In genomic region chr17:7306911-7307685, GRCh38 we compare ENCODE assay signal across 8 cellular contexts. TPM values are rescaled to one million over a fixed set of nuclear protein-coding genes. Genes with fewer than 3 reads are reported as not detected.
DNase-seq lines count a peak whose midpoint lies in the region; ATAC-seq, FAIRE-seq and TF ChIP-seq lines count a peak whose summit lies in the region.

TSS of gene EIF5A (plus strand) at chr17:7307628. CDS start at chr17:7309636, 2,008 bp downstream.

- TF ChIP-seq CTCF in GM12864 (IDR thresholded peaks at IDR 0.05; ENCODE audit: low read depth, low read length, missing control alignments): no peak
- TF ChIP-seq CTCF in pancreas (IDR thresholded peaks at IDR 0.05): no peak
- peak in 1 of 2 experiments; percentile 3 for TF ChIP-seq CTCF in tibial artery (IDR thresholded peaks at IDR 0.05)

- H3K36me3 ChIP-seq in pancreas (peaks cover 8 to 26% (median 13%) of the 10 kb centered on the region in 3 donors), tibial artery (peaks cover 23 to 30% (median 25%) of the 10 kb centered on the region in 3 donors)

- intact Hi-C loops in Right ventricle myocardium inferior (cut with DNase I) (loop anchor here (5.0 kb wide), 1 partner anchor 65 kb away; the partner anchor contains the start of gene GABARAP), pancreas (cut with DNase I) (no loop called here), tibial artery (cut with DNase I; ENCODE audit: low total_unique reads) (no loop called here)

- peaks cover 50% of the 10 kb centered on the region for H3K4me1 Mint-ChIP-seq in activated naive CD8-positive, alpha-beta T cell treated with anti-CD3 and anti-CD28 coated beads, Interleukin-2, amount 50 U/mL, for 24 hours

- H3K4me3 ChIP-seq in GM12864 (ENCODE audit: low read depth, low read length) (peak within 1 kb of the TSS; percentile 65), pancreas (peak within 1 kb of the TSS; percentile 79 to 96 (median 88)), tibial artery (peak within 1 kb of the TSS; percentile 91 to 98)

- DNase-seq in GM12864 (ENCODE audit: low read depth) (peak; percentile 99), NCI-H1417 treated with DMSO at 0.1 percent for 48 hours (lab: John Stamatoyannopoulos, UW) (peak; percentile 92), SW480 (ENCODE audit: low spot score) (peak; percentile 99), Right ventricle myocardium inferior (ENCODE audit: missing footprints) (peak; percentile 100), pancreas (peak; percentile 100), tibial artery (peak; percentile 99 to 100)
- DNase-seq in activated naive CD8-positive, alpha-beta T cell treated with anti-CD3 and anti-CD28 coated beads, Interleukin-2, amount 50 U/mL, for 24 hours: peak; percentile 100

- H3K27ac ChIP-seq in pancreas (peak within 1 kb of the TSS; percentile 95 to 97 (median 96)), tibial artery (peak within 1 kb of the TSS; percentile 95 to 99)

- H3K36me3 Mint-ChIP-seq in activated naive CD8-positive, alpha-beta T cell treated with anti-CD3 and anti-CD28 coated beads, Interleukin-2, amount 50 U/mL, for 24 hours (ENCODE audit: low read depth): peaks cover 41% of the 10 kb centered on the region

- no peaks in the 10 kb centered on the region for H3K9me3 Mint-ChIP-seq in activated naive CD8-positive, alpha-beta T cell treated with anti-CD3 and anti-CD28 coated beads, Interleukin-2, amount 50 U/mL, for 24 hours

- peak; percentile 96 for FAIRE-seq in pancreas (lab: Jason Lieb, UNC)

- ATAC-seq in HG02759 (IDR thresholded peaks at IDR 0.05; ENCODE audit: unreplicated experiment) (peak; percentile 77), Right ventricle myocardium inferior (peak; percentile 96), pancreas (peak; percentile 86 to 93 (median 86))
- peak; percentile 78 for ATAC-seq in activated naive CD8-positive, alpha-beta T cell treated with anti-CD3 and anti-CD28 coated beads, Interleukin-2, amount 50 U/mL, for 24 hours

- H3K9me3 ChIP-seq in pancreas (no peaks in the 10 kb centered on the region), tibial artery (no peaks in the 10 kb centered on the region)

- H3K27ac Mint-ChIP-seq in activated naive CD8-positive, alpha-beta T cell treated with anti-CD3 and anti-CD28 coated beads, Interleukin-2, amount 50 U/mL, for 24 hours: peak within 1 kb of the TSS; percentile 99

- H3K4me3 Mint-ChIP-seq in activated naive CD8-positive, alpha-beta T cell treated with anti-CD3 and anti-CD28 coated beads, Interleukin-2, amount 50 U/mL, for 24 hours: peak within 1 kb of the TSS; percentile 98

- H3K27me3 ChIP-seq in pancreas: no peaks in the 10 kb centered on the region
- H3K27me3 ChIP-seq in tibial artery: peaks cover 0 to 2% of the 10 kb centered on the region in 2 donors

- 0 to 1% methylated on average over 54 to 64 of the region's 64 CpGs for WGBS in pancreas, 2 donors

- peaks cover 5% of the 10 kb centered on the region for H3K27me3 Mint-ChIP-seq in activated naive CD8-positive, alpha-beta T cell treated with anti-CD3 and anti-CD28 coated beads, Interleukin-2, amount 50 U/mL, for 24 hours

- H3K4me1 ChIP-seq in pancreas: peaks cover 10 to 17% (median 17%) of the 10 kb centered on the region in 3 donors
- peaks cover 0 to 34% (median 27%) of the 10 kb centered on the region in 4 donors for H3K4me1 ChIP-seq in tibial artery

RNA-seq across cellular contexts. Expression of gene EIF5A, which starts in this region (rescaled TPM):
- 326 TPM for total RNA-seq in Right ventricle myocardium inferior
- total RNA-seq in pancreas: 100 to 1,000 TPM; 104 to 220 (median 187) TPM
- 100 to 1,000 TPM; 167 to 205 TPM for polyA plus RNA-seq in pancreas

Comparison
In these comparisons a context has a peak if more than half of its experiments do, and no peak if none do; other contexts are left out.
1. Peak in every context shown above with its lines: DNase-seq, ATAC-seq, H3K4me3 ChIP-seq and H3K27ac ChIP-seq.